ENCODE assay signal across 8 cellular contexts in genomic region chrX:16838202-16839066, GRCh38. TPM values are rescaled to one million over a fixed set of nuclear protein-coding genes. Genes with fewer than 3 reads are reported as not detected.
DNase-seq lines count a peak whose midpoint lies in the region; ATAC-seq, FAIRE-seq and TF ChIP-seq lines count a peak whose summit lies in the region.

No MANE protein-coding gene starts in this region.

- H3K4me1 Mint-ChIP-seq in activated CD8-positive, alpha-beta T cell treated with anti-CD3 and anti-CD28 coated beads for 36 hours (ENCODE audit: low read depth), result peaks cover 5% of the 10 kb centered on the region
- no peaks in the 10 kb centered on the region for H3K4me1 Mint-ChIP-seq in activated CD8-positive, alpha-beta T cell treated with anti-CD3 and anti-CD28 coated beads, Interleukin-2, amount 10 ng/mL, durations not matched to agents 7 days and 5 days (ENCODE audit: low read depth)
- H3K4me1 Mint-ChIP-seq in astrocyte (ENCODE audit: low read depth, unreplicated experiment), result peaks cover 42% of the 10 kb centered on the region

- H3K4me2 ChIP-seq in astrocyte (ENCODE audit: low read length), result peak overlapping the region; percentile 68

- ATAC-seq in activated CD8-positive, alpha-beta T cell treated with anti-CD3 and anti-CD28 coated beads for 36 hours, result no peak
- no peak for ATAC-seq in activated CD8-positive, alpha-beta T cell treated with anti-CD3 and anti-CD28 coated beads, Interleukin-2, amount 10 ng/mL, durations not matched to agents 7 days and 5 days
- no peak for ATAC-seq in GM18861 (IDR thresholded peaks at IDR 0.05; ENCODE audit: unreplicated experiment)

- no peaks in the 10 kb centered on the region for H3K79me2 ChIP-seq in astrocyte (ENCODE audit: insufficient read depth, low read length)

- TF ChIP-seq CTCF in activated CD8-positive, alpha-beta T cell treated with anti-CD3 and anti-CD28 coated beads for 36 hours (IDR thresholded peaks at IDR 0.05), result no peak
- no peak for TF ChIP-seq CTCF in astrocyte (IDR thresholded peaks at IDR 0.05; ENCODE audit: insufficient read depth, low read depth, low read length)
- no peak for TF ChIP-seq CTCF in right atrium auricular region (IDR thresholded peaks at IDR 0.05)

- peak overlapping the region; percentile 71 for H3K9ac ChIP-seq in astrocyte (ENCODE audit: low read length)
- no peak overlapping the region for H3K9ac ChIP-seq in subcutaneous abdominal adipose tissue (ENCODE audit: low read length in 5 of 5)

- no peak for DNase-seq in activated CD8-positive, alpha-beta T cell treated with anti-CD3 and anti-CD28 coated beads for 36 hours
- DNase-seq in activated CD8-positive, alpha-beta T cell treated with anti-CD3 and anti-CD28 coated beads, Interleukin-2, amount 10 ng/mL, durations not matched to agents 7 days and 5 days, result no peak
- DNase-seq in astrocyte (ENCODE audit: low read depth), result peak; percentile 82
- no peak for DNase-seq in right atrium auricular region (ENCODE audit: low spot score)
- DNase-seq in NCI-H1048 (lab: John Stamatoyannopoulos, UW), result no peak
- DNase-seq in epidermal melanocyte (ENCODE audit: insufficient read length, low spot score), result no peak

- POLR2A ChIA-PET in activated CD8-positive, alpha-beta T cell treated with anti-CD3 and anti-CD28 coated beads for 36 hours (lab: Charles Lee), result no interaction called here
- POLR2A ChIA-PET in activated CD8-positive, alpha-beta T cell treated with anti-CD3 and anti-CD28 coated beads, Interleukin-2, amount 10 ng/mL, durations not matched to agents 7 days and 5 days (lab: Charles Lee), result interaction anchor here (0.9 to 1.0 kb wide), 2 partner anchors 9 to 14 kb away, joined by 3 to 4 read pairs; no protein-coding TSS in a partner anchor

- no peak overlapping the region for H2AFZ ChIP-seq in astrocyte (ENCODE audit: low read depth, low read length)

- H3K4me1 ChIP-seq in astrocyte (ENCODE audit: insufficient read depth, low read length) (peaks cover 28% of the 10 kb centered on the region), right atrium auricular region (peaks cover 0 to 18% of the 10 kb centered on the region in 2 donors), subcutaneous abdominal adipose tissue (ENCODE audit: control insufficient read depth in 5 of 5, insufficient read depth in 5 of 5, low read length in 5 of 5) (peaks cover 0 to 21% (median 10%) of the 10 kb centered on the region in 5 donors)

- H3K36me3 ChIP-seq in astrocyte (ENCODE audit: insufficient read depth, low read length) (no peaks in the 10 kb centered on the region), right atrium auricular region (peaks cover 44% of the 10 kb centered on the region), subcutaneous abdominal adipose tissue (ENCODE audit: control insufficient read depth in 5 of 5, insufficient read depth in 5 of 5, low read length in 5 of 5) (peaks cover 40 to 85% (median 59%) of the 10 kb centered on the region in 5 donors)

- no peaks in the 10 kb centered on the region for H3K9me3 Mint-ChIP-seq in activated CD8-positive, alpha-beta T cell treated with anti-CD3 and anti-CD28 coated beads for 36 hours
- no peaks in the 10 kb centered on the region for H3K9me3 Mint-ChIP-seq in activated CD8-positive, alpha-beta T cell treated with anti-CD3 and anti-CD28 coated beads, Interleukin-2, amount 10 ng/mL, durations not matched to agents 7 days and 5 days (ENCODE audit: insufficient read depth)
- no peaks in the 10 kb centered on the region for H3K9me3 Mint-ChIP-seq in astrocyte (ENCODE audit: unreplicated experiment)

- H3K4me3 ChIP-seq in astrocyte (ENCODE audit: insufficient read depth, low read depth, low read length) (peak overlapping the region; percentile 19), right atrium auricular region (no peak overlapping the region), subcutaneous abdominal adipose tissue (ENCODE audit: low read depth in 1 of 5, low read length in 5 of 5) (no peak overlapping the region)

- H3K27me3 ChIP-seq in astrocyte (ENCODE audit: insufficient read depth, low read length) (no peaks in the 10 kb centered on the region), right atrium auricular region (no peaks in the 10 kb centered on the region), subcutaneous abdominal adipose tissue (ENCODE audit: control insufficient read depth in 5 of 5, insufficient read depth in 4 of 5, low read length in 5 of 5) (peaks cover 0 to 5% (median 0%) of the 10 kb centered on the region in 5 donors)

- H3K4me3 Mint-ChIP-seq in activated CD8-positive, alpha-beta T cell treated with anti-CD3 and anti-CD28 coated beads for 36 hours, result no peak overlapping the region
- H3K4me3 Mint-ChIP-seq in activated CD8-positive, alpha-beta T cell treated with anti-CD3 and anti-CD28 coated beads, Interleukin-2, amount 10 ng/mL, durations not matched to agents 7 days and 5 days, result no peak overlapping the region
- H3K4me3 Mint-ChIP-seq in astrocyte (ENCODE audit: unreplicated experiment), result no peak overlapping the region

- H4K20me1 ChIP-seq in astrocyte (ENCODE audit: insufficient read depth, low read length), result no peaks in the 10 kb centered on the region

- peak overlapping the region; percentile 61 for H3K27ac Mint-ChIP-seq in activated CD8-positive, alpha-beta T cell treated with anti-CD3 and anti-CD28 coated beads for 36 hours
- H3K27ac Mint-ChIP-seq in activated CD8-positive, alpha-beta T cell treated with anti-CD3 and anti-CD28 coated beads, Interleukin-2, amount 10 ng/mL, durations not matched to agents 7 days and 5 days, result no peak overlapping the region
- H3K27ac Mint-ChIP-seq in astrocyte (ENCODE audit: unreplicated experiment), result peak overlapping the region; percentile 96

- intact Hi-C loops in activated CD8-positive, alpha-beta T cell treated with anti-CD3 and anti-CD28 coated beads for 36 hours (cut with micrococcal nuclease), result no loop called here

- H3K27me3 Mint-ChIP-seq in activated CD8-positive, alpha-beta T cell treated with anti-CD3 and anti-CD28 coated beads for 36 hours, result no peaks in the 10 kb centered on the region
- no peaks in the 10 kb centered on the region for H3K27me3 Mint-ChIP-seq in activated CD8-positive, alpha-beta T cell treated with anti-CD3 and anti-CD28 coated beads, Interleukin-2, amount 10 ng/mL, durations not matched to agents 7 days and 5 days (ENCODE audit: low read depth)
- H3K27me3 Mint-ChIP-seq in astrocyte (ENCODE audit: low read depth, unreplicated experiment), result no peaks in the 10 kb centered on the region

- H3K27ac ChIP-seq in astrocyte (ENCODE audit: low read depth, low read length) (peak overlapping the region; percentile 92), right atrium auricular region (peak overlapping the region; percentile 36 to 57), subcutaneous abdominal adipose tissue (ENCODE audit: low read depth, low read length) (peak overlapping the region; percentile 66)

- H3K9me3 ChIP-seq in astrocyte (ENCODE audit: insufficient read depth, low read depth, low read length) (no peaks in the 10 kb centered on the region), right atrium auricular region (no peaks in the 10 kb centered on the region), subcutaneous abdominal adipose tissue (ENCODE audit: control insufficient read depth in 5 of 5, low read length in 5 of 5) (no peaks in the 10 kb centered on the region)

- FAIRE-seq in astrocyte (lab: Jason Lieb, UNC), result peak; percentile 96

- H3K36me3 Mint-ChIP-seq in activated CD8-positive, alpha-beta T cell treated with anti-CD3 and anti-CD28 coated beads for 36 hours (ENCODE audit: low read depth), result peaks cover 33% of the 10 kb centered on the region
- peaks cover 31% of the 10 kb centered on the region for H3K36me3 Mint-ChIP-seq in activated CD8-positive, alpha-beta T cell treated with anti-CD3 and anti-CD28 coated beads, Interleukin-2, amount 10 ng/mL, durations not matched to agents 7 days and 5 days (ENCODE audit: low read depth)
- H3K36me3 Mint-ChIP-seq in astrocyte (ENCODE audit: low read depth, unreplicated experiment), result peaks cover 4% of the 10 kb centered on the region

- CTCF ChIA-PET in activated CD8-positive, alpha-beta T cell treated with anti-CD3 and anti-CD28 coated beads for 36 hours (lab: Charles Lee), result interaction anchor here (1.7 kb wide), 1 partner anchor 54 kb away, joined by 4 read pairs; no protein-coding TSS in a partner anchor
- CTCF ChIA-PET in activated CD8-positive, alpha-beta T cell treated with anti-CD3 and anti-CD28 coated beads, Interleukin-2, amount 10 ng/mL, durations not matched to agents 7 days and 5 days (lab: Charles Lee), result interaction anchor here (1.3 to 1.5 kb wide), 2 partner anchors 12 kb away, joined by 4 to 6 read pairs; no protein-coding TSS in a partner anchor

RNA-seq across cellular contexts. Expression of gene RBBP7, which starts 31.7 kb away (rescaled TPM):
- total RNA-seq in activated CD8-positive, alpha-beta T cell treated with anti-CD3 and anti-CD28 coated beads for 36 hours, result 100 to 1,000 TPM; 197 to 201 TPM
- 100 to 1,000 TPM; 195 to 201 TPM for total RNA-seq in activated CD8-positive, alpha-beta T cell treated with anti-CD3 and anti-CD28 coated beads, Interleukin-2, amount 10 ng/mL, durations not matched to agents 7 days and 5 days
- 77.6 and 86.1 TPM in 2 replicates for total RNA-seq in astrocyte
- 10 to 100 TPM; 70.7 to 72.2 TPM for total RNA-seq in right atrium auricular region

RNA-seq across cellular contexts. Expression of gene TXLNG, which starts 52.2 kb away (rescaled TPM):
- total RNA-seq in activated CD8-positive, alpha-beta T cell treated with anti-CD3 and anti-CD28 coated beads for 36 hours, result 10 to 100 TPM; 17.3 to 18.8 TPM
- 10 to 100 TPM; 10.8 to 10.9 TPM for total RNA-seq in activated CD8-positive, alpha-beta T cell treated with anti-CD3 and anti-CD28 coated beads, Interleukin-2, amount 10 ng/mL, durations not matched to agents 7 days and 5 days
- total RNA-seq in astrocyte (8.1 and 9.8 TPM in 2 replicates), right atrium auricular region (10 to 100 TPM in 1 of 2 donors, 1 to 10 TPM in 1; 6.2 to 10.1 TPM)
